In genomic region chr17:57595426-57595825, GRCh38 we compare ENCODE assay signal across 21 cellular contexts.
DNase-seq lines count a peak whose midpoint lies in the region; ATAC-seq, FAIRE-seq and TF ChIP-seq lines count a peak whose summit lies in the region.
"Had no signal": no experiment of that assay in that cellular context is flagged by ENCODE, and none has a peak within 500 bp of the region (broad histone marks: within the 10 kb centered on the region; RNA-seq: fewer than 3 reads in every experiment).

No MANE protein-coding gene starts in this region.

- no peak overlapping the region for H3K4me3 Mint-ChIP-seq in T-cell
- no peak overlapping the region for H3K4me3 Mint-ChIP-seq in activated T-cell treated with anti-CD3 and anti-CD28 coated beads, Interleukin-2, amount 50 U/mL, for 4 hours

- in situ Hi-C loops in HepG2 (cut with HindIII; ENCODE audit: extremely low pct_ligation_motif_present, low pct_unique_long_range_greater_than_20kb): no loop called here

- no peak for TF ChIP-seq CTCF in HepG2 (CRISPR knock-in tag; IDR thresholded peaks at IDR 0.05)
- TF ChIP-seq CTCF in right lobe of liver (IDR thresholded peaks at IDR 0.05): no peak

- ATAC-seq in HepG2 (no peak), right lobe of liver (no peak), T-cell (replicated peaks in 1 of 4) (no peak), HG02571 (IDR thresholded peaks at IDR 0.05; ENCODE audit: unreplicated experiment) (no peak)
- ATAC-seq in activated T-cell treated with anti-CD3 and anti-CD28 coated beads, Interleukin-2, amount 50 U/mL, for 4 hours: no peak
- ATAC-seq: A549, Right ventricle myocardium inferior had no signal

- TF ChIP-seq POLR2A in HepG2 (IDR thresholded peaks at IDR 0.05; ENCODE audit: insufficient read depth in 1 of 2, low read depth in 2 of 2, low read length in 2 of 2) (no peak), right lobe of liver (IDR thresholded peaks at IDR 0.05) (no peak)

- no peak for TF ChIP-seq EP300 in HepG2 (IDR thresholded peaks at IDR 0.05; ENCODE audit: low read depth in 2 of 2, low read length in 2 of 2)
- TF ChIP-seq EP300 in HepG2 (CRISPR knock-in tag; IDR thresholded peaks at IDR 0.05; ENCODE audit: borderline replicate concordance): no peak

- H4K20me1 ChIP-seq in HepG2 (ENCODE audit: insufficient read depth, low read length): no peaks in the 10 kb centered on the region

- H3K36me3 ChIP-seq in HepG2 (replicated peaks in 1 of 2; ENCODE audit: control insufficient read depth in 1 of 2, insufficient read depth in 2 of 2, low read length in 2 of 2): peaks cover 10 to 53% of the 10 kb centered on the region in 2 experiments
- H3K36me3 ChIP-seq in right lobe of liver: no peaks in the 10 kb centered on the region
- no peaks in the 10 kb centered on the region for H3K36me3 ChIP-seq in ectodermal cell (ENCODE audit: control insufficient read depth, insufficient read depth, low read length)
- H3K36me3 ChIP-seq: HAP-1 had no signal

- H3K27ac ChIP-seq in HepG2 (ENCODE audit: extremely low read length, insufficient read depth, low read length) (no peak overlapping the region), right lobe of liver (no peak overlapping the region), ectodermal cell (ENCODE audit: insufficient read depth, low read depth, low read length, poor library complexity, severe bottlenecking) (peak overlapping the region; percentile 31), temporal lobe (ENCODE audit: low read depth, low read length) (peak overlapping the region; percentile 17)
- H3K27ac ChIP-seq: A549, GM23248, SK-N-MC had no signal

- POLR2A ChIA-PET in HepG2 (lab: Yijun Ruan, JAX) (no interaction called here), T-cell (lab: Charles Lee) (no interaction called here)

- FAIRE-seq in HepG2 (lab: Jason Lieb, UNC): no peak
- FAIRE-seq: A549, RCC 7860 had no signal

- CTCF ChIA-PET in HepG2 (lab: Yijun Ruan, JAX; ENCODE audit: low intra/inter-chr PET ratio, low total read pairs): no interaction called here
- CTCF ChIA-PET in T-cell (lab: Charles Lee): no interaction called here

- H3K9ac ChIP-seq in HepG2 (ENCODE audit: insufficient read depth, low read depth, low read length): no peak overlapping the region
- H3K9ac ChIP-seq: GM23248 had no signal

- WGBS in HepG2 (ENCODE audit: low lambda C conversion rate): 94% methylated on average over 3 of the region's 4 CpGs
- WGBS in right lobe of liver (ENCODE audit: insufficient coverage, low coverage, low lambda C conversion rate, missing lambda C conversion rate): 93% methylated on average over 4 of the region's 4 CpGs
- 94 to 95% methylated on average over 4 of the region's 4 CpGs for WGBS in ectodermal cell, 2 experiments

- TF ChIP-seq RAD21 in HepG2 (CRISPR knock-in tag; IDR thresholded peaks at IDR 0.05): no peak

- H3K4me3 ChIP-seq in HepG2 (replicated peaks in 1 of 3; ENCODE audit: insufficient read depth in 1 of 3, low read depth in 2 of 3, low read length in 3 of 3) (no peak overlapping the region), right lobe of liver (no peak overlapping the region), ectodermal cell (ENCODE audit: insufficient read depth, low read depth, low read length) (no peak overlapping the region)
- H3K4me3 ChIP-seq: A549, GM23248, HAP-1, SK-N-MC had no signal

- H3K27me3 Mint-ChIP-seq in T-cell: no peaks in the 10 kb centered on the region
- no peaks in the 10 kb centered on the region for H3K27me3 Mint-ChIP-seq in activated T-cell treated with anti-CD3 and anti-CD28 coated beads, Interleukin-2, amount 50 U/mL, for 4 hours (ENCODE audit: low read depth)

- no peak overlapping the region for H2AFZ ChIP-seq in HepG2 (ENCODE audit: low read length)
- H2AFZ ChIP-seq: GM23248 had no signal

- H3K27me3 ChIP-seq in HepG2 (ENCODE audit: control insufficient read depth in 1 of 2, insufficient read depth in 2 of 2, low read length in 2 of 2) (no peaks in the 10 kb centered on the region), right lobe of liver (no peaks in the 10 kb centered on the region), ectodermal cell (ENCODE audit: control insufficient read depth, insufficient read depth, low read length, poor library complexity, severe bottlenecking) (no peaks in the 10 kb centered on the region)

- H3K4me1 ChIP-seq in HepG2 (ENCODE audit: insufficient read depth, low read length) (peaks cover 10% of the 10 kb centered on the region), right lobe of liver (no peaks in the 10 kb centered on the region), ectodermal cell (ENCODE audit: control insufficient read depth, insufficient read depth, low read length) (peaks cover 28% of the 10 kb centered on the region)
- H3K4me1 ChIP-seq: Caco-2 had no signal

- no peaks in the 10 kb centered on the region for H3K9me3 ChIP-seq in HepG2 (ENCODE audit: low read length)
- H3K9me3 ChIP-seq in right lobe of liver: no peaks in the 10 kb centered on the region
- H3K9me3 ChIP-seq in ectodermal cell (ENCODE audit: control insufficient read depth, low read length): no peaks in the 10 kb centered on the region
- H3K9me3 ChIP-seq: Caco-2, HAP-1 had no signal

- BruUV-seq in HepG2 (replicated peaks; lab: Mats Ljungman, UMichigan): no TSS peak

- no peak overlapping the region for H3K4me2 ChIP-seq in HepG2 (ENCODE audit: low read depth, low read length)
- H3K4me2 ChIP-seq: A549 had no signal

- intact Hi-C loops in HepG2 (cut with micrococcal nuclease; ENCODE audit: unreplicated experiment): loop anchor here (5.0 kb wide), 2 partner anchors 77 to 237 kb away; no protein-coding TSS in a partner anchor
- intact Hi-C loops in right lobe of liver (cut with DNase I): no loop called here

- peaks cover 0 to 9% (median 6%) of the 10 kb centered on the region in 3 donors for H3K9me3 Mint-ChIP-seq in T-cell
- no peaks in the 10 kb centered on the region for H3K9me3 Mint-ChIP-seq in activated T-cell treated with anti-CD3 and anti-CD28 coated beads, Interleukin-2, amount 50 U/mL, for 4 hours

- H3K4me1 Mint-ChIP-seq in T-cell: peaks cover 29 to 31% (median 30%) of the 10 kb centered on the region in 3 donors
- peaks cover 29% of the 10 kb centered on the region for H3K4me1 Mint-ChIP-seq in activated T-cell treated with anti-CD3 and anti-CD28 coated beads, Interleukin-2, amount 50 U/mL, for 4 hours (ENCODE audit: low read depth)

- DNase-seq in HepG2 (ENCODE audit: low spot score): no peak
- DNase-seq in right lobe of liver: no peak
- no peak for DNase-seq in T-cell
- DNase-seq in GM19240 (ENCODE audit: insufficient read length, low spot score): no peak
- DNase-seq in activated T-cell treated with anti-CD3 and anti-CD28 coated beads, Interleukin-2, amount 50 U/mL, for 4 hours: no peak
- DNase-seq: Caco-2; DMS153; GF-D8; GM23248; NCI-H1105; NCI-H1694; NCI-H748 treated with DMSO at 0.1 percent for 48 hours; NK-92 treated with Interleukin-12 subunit alpha and Interleukin-12 subunit beta, amount 100 ng/mL, for 24 hours had no signal

- H3K27ac Mint-ChIP-seq in T-cell: peak overlapping the region; percentile 52 to 74

- peaks cover 20% of the 10 kb centered on the region for H3K36me3 Mint-ChIP-seq in T-cell
- H3K36me3 Mint-ChIP-seq in activated T-cell treated with anti-CD3 and anti-CD28 coated beads, Interleukin-2, amount 50 U/mL, for 4 hours (ENCODE audit: insufficient read depth): peaks cover 8% of the 10 kb centered on the region

- no peaks in the 10 kb centered on the region for H3K79me2 ChIP-seq in HepG2 (ENCODE audit: insufficient read depth, low read length)

TF ChIP-seq in HepG2, 621 proteins besides CTCF, POLR2A, EP300 and RAD21:
- TF ChIP-seq WIZ (CRISPR knock-in tag; IDR thresholded peaks at IDR 0.05): no peak
- TF ChIP-seq ZNF264 (CRISPR knock-in tag; IDR thresholded peaks at IDR 0.05): peak; percentile 99
- TF ChIP-seq ZNF34 (CRISPR knock-in tag; IDR thresholded peaks at IDR 0.05; ENCODE audit: borderline replicate concordance): no peak
- TF ChIP-seq, protein P1, sequence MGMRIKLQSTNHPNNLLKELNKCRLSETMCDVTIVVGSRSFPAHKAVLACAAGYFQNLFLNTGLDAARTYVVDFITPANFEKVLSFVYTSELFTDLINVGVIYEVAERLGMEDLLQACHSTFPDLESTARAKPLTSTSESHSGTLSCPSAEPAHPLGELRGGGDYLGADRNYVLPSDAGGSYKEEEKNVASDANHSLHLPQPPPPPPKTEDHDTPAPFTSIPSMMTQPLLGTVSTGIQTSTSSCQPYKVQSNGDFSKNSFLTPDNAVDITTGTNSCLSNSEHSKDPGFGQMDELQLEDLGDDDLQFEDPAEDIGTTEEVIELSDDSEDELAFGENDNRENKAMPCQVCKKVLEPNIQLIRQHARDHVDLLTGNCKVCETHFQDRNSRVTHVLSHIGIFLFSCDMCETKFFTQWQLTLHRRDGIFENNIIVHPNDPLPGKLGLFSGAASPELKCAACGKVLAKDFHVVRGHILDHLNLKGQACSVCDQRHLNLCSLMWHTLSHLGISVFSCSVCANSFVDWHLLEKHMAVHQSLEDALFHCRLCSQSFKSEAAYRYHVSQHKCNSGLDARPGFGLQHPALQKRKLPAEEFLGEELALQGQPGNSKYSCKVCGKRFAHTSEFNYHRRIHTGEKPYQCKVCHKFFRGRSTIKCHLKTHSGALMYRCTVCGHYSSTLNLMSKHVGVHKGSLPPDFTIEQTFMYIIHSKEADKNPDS (CRISPR knock-in tag; IDR thresholded peaks at IDR 0.05): no peak
- TF ChIP-seq PPARG (CRISPR knock-in tag; conservative IDR thresholded peaks at IDR 0.05): no peak
- TF ChIP-seq, protein P2, sequence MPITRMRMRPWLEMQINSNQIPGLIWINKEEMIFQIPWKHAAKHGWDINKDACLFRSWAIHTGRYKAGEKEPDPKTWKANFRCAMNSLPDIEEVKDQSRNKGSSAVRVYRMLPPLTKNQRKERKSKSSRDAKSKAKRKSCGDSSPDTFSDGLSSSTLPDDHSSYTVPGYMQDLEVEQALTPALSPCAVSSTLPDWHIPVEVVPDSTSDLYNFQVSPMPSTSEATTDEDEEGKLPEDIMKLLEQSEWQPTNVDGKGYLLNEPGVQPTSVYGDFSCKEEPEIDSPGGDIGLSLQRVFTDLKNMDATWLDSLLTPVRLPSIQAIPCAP (CRISPR knock-in tag; IDR thresholded peaks at IDR 0.05; ENCODE audit: low read depth): no peak
- no peak for TF ChIP-seq MLLT10 (CRISPR knock-in tag; IDR thresholded peaks at IDR 0.05)

Comparison
In these comparisons a context has a peak if more than half of its experiments do, and no peak if none do; other contexts are left out.
1. H3K27ac ChIP-seq: peak in ectodermal cell (single experiment) and temporal lobe (single experiment); none in HepG2 (single experiment) and right lobe of liver (0 of 3).